Comparison of ENCODE assay signal across 18 cellular contexts in genomic region chr3:13846238-13846637, GRCh38. TPM values are rescaled to one million over a fixed set of nuclear protein-coding genes. Genes with fewer than 3 reads are reported as not detected.
DNase-seq lines count a peak whose midpoint lies in the region; ATAC-seq, FAIRE-seq and TF ChIP-seq lines count a peak whose summit lies in the region.
"Had no signal": no experiment of that assay in that cellular context is flagged by ENCODE, and none has a peak within 500 bp of the region (broad histone marks: within the 10 kb centered on the region; RNA-seq: fewer than 3 reads in every experiment).

No MANE protein-coding gene starts in this region.

- CTCF ChIA-PET in RWPE1 (lab: Yijun Ruan, JAX) = no interaction called here

- H3K27me3 ChIP-seq in neural progenitor cell = no peaks in the 10 kb centered on the region

- no peak overlapping the region for H3K9ac ChIP-seq in neural progenitor cell

- no peaks in the 10 kb centered on the region for H3K27me3 Mint-ChIP-seq in activated T-helper 17 cell treated with anti-CD3 and anti-CD28 coated beads, Interleukin-2, amount 50 U/mL, for 72 hours
- peaks cover 10% of the 10 kb centered on the region for H3K27me3 Mint-ChIP-seq in neural progenitor cell (ENCODE audit: insufficient read depth, low read depth)

- no peaks in the 10 kb centered on the region for H3K9me3 Mint-ChIP-seq in activated T-helper 17 cell treated with anti-CD3 and anti-CD28 coated beads, Interleukin-2, amount 50 U/mL, for 72 hours
- H3K9me3 Mint-ChIP-seq in neural progenitor cell = no peaks in the 10 kb centered on the region
- H3K9me3 Mint-ChIP-seq: CD4-positive, alpha-beta memory T cell had no signal

- H3K4me3 Mint-ChIP-seq in activated T-helper 17 cell treated with anti-CD3 and anti-CD28 coated beads, Interleukin-2, amount 50 U/mL, for 72 hours = no peak overlapping the region
- no peak overlapping the region for H3K4me3 Mint-ChIP-seq in neural progenitor cell
- H3K4me3 Mint-ChIP-seq: CD4-positive, alpha-beta memory T cell had no signal

- DNase-seq in RWPE1 (ENCODE audit: low spot score) (no peak), neural progenitor cell (ENCODE audit: low spot score) (no peak), omental fat pad (ENCODE audit: low spot score) (no peak), GM19239 (ENCODE audit: insufficient read length, low spot score) (no peak)
- DNase-seq: C1 segment of cervical spinal cord; Caco-2; CD4-positive, alpha-beta memory T cell; DMS153; DND-41; GOT3; H7; HCEC 1CT had no signal

- H2AFZ ChIP-seq in neural progenitor cell (replicated peaks) = no peak overlapping the region

- H3K27ac Mint-ChIP-seq in activated T-helper 17 cell treated with anti-CD3 and anti-CD28 coated beads, Interleukin-2, amount 50 U/mL, for 72 hours = peak overlapping the region; percentile 60
- H3K27ac Mint-ChIP-seq in neural progenitor cell = peak overlapping the region; percentile 39

- peaks cover 9% of the 10 kb centered on the region for H3K4me1 Mint-ChIP-seq in activated T-helper 17 cell treated with anti-CD3 and anti-CD28 coated beads, Interleukin-2, amount 50 U/mL, for 72 hours
- peaks cover 10% of the 10 kb centered on the region for H3K4me1 Mint-ChIP-seq in neural progenitor cell

- H3K79me2 ChIP-seq in neural progenitor cell (ENCODE audit: low read depth) = no peaks in the 10 kb centered on the region

- H3K4me2 ChIP-seq in neural progenitor cell = no peak overlapping the region

- no peaks in the 10 kb centered on the region for H4K20me1 ChIP-seq in neural progenitor cell (ENCODE audit: low read depth)

- no peaks in the 10 kb centered on the region for H3F3A ChIP-seq in neural progenitor cell (ENCODE audit: low read depth)

- TF ChIP-seq CTCF in RWPE1 (conservative IDR thresholded peaks at IDR 0.05; ENCODE audit: low read depth) (no peak), neural progenitor cell (IDR thresholded peaks at IDR 0.05) (no peak), omental fat pad (IDR thresholded peaks at IDR 0.05) (no peak)

- no peaks in the 10 kb centered on the region for H3K4me1 ChIP-seq in neural progenitor cell

- H3K27ac ChIP-seq in RWPE1 (peak overlapping the region; percentile 27; the same call in 1 of the 2 replicates), neural progenitor cell (no peak overlapping the region)

- no peaks in the 10 kb centered on the region for H3K36me3 ChIP-seq in neural progenitor cell

- POLR2A ChIA-PET in RWPE1 (lab: Yijun Ruan, JAX; ENCODE audit: low non-redundant PET) = no interaction called here

- no peak for FAIRE-seq in GM19239 (lab: Jason Lieb, UNC)
- FAIRE-seq: G401.6, GM12892 had no signal

- no peaks in the 10 kb centered on the region for H3K9me3 ChIP-seq in neural progenitor cell (ENCODE audit: low read depth)
- H3K9me3 ChIP-seq: Caco-2 had no signal

- no peak overlapping the region for H3K4me3 ChIP-seq in neural progenitor cell

- ATAC-seq in activated T-helper 17 cell treated with anti-CD3 and anti-CD28 coated beads, Interleukin-2, amount 50 U/mL, for 72 hours (replicated peaks) = no peak
- ATAC-seq in omental fat pad (ENCODE audit: low FRiP score) (no peak), HG03045 (IDR thresholded peaks at IDR 0.05; ENCODE audit: unreplicated experiment) (no peak)

- no peaks in the 10 kb centered on the region for H3K36me3 Mint-ChIP-seq in activated T-helper 17 cell treated with anti-CD3 and anti-CD28 coated beads, Interleukin-2, amount 50 U/mL, for 72 hours (ENCODE audit: low read depth)
- H3K36me3 Mint-ChIP-seq in neural progenitor cell = no peaks in the 10 kb centered on the region

RNA-seq across cellular contexts. Expression of gene WNT7A, which starts 33.6 kb away (rescaled TPM):
- total RNA-seq in activated T-helper 17 cell treated with anti-CD3 and anti-CD28 coated beads, Interleukin-2, amount 50 U/mL, for 72 hours = under 1 TPM; 0.11 to 0.29 TPM
- total RNA-seq in neural progenitor cell (ENCODE audit: low replicate concordance) = not detected in 2 replicates
- total RNA-seq in omental fat pad = not detected
- total RNA-seq: A172, A673 had no signal
